28 cellular contexts compared by ENCODE assay signal in genomic region chr2:134590679-134591078, GRCh38.
"Had no signal": no experiment of that assay in that cellular context is flagged by ENCODE, and none has a peak within 500 bp of the region (broad histone marks: within the 10 kb centered on the region; RNA-seq: fewer than 3 reads in every experiment).

No MANE protein-coding gene starts in this region.

- H3K27ac ChIP-seq: adrenal gland, breast epithelium, SJCRH30, VCaP had no signal

- H3K36me3 ChIP-seq: adrenal gland, breast epithelium, SJCRH30 had no signal

- H3K9me2 ChIP-seq: SK-N-SH had no signal

- H3K4me3 ChIP-seq: adrenal gland, breast epithelium, SJCRH30 had no signal

- H3K27me3 ChIP-seq: adrenal gland, breast epithelium, SJCRH30 had no signal

- H3K9ac ChIP-seq: SK-N-SH had no signal

- H3K4me1 Mint-ChIP-seq: activated CD4-positive, alpha-beta T cell treated with anti-CD3 and anti-CD28 coated beads, Interleukin-2, amount 10 ng/mL, durations not matched to agents 7 days and 5 days; activated naive CD4-positive, alpha-beta T cell treated with anti-CD3 and anti-CD28 coated beads, Interleukin-2, amount 10 ng/mL, durations not matched to agents 7 days and 5 days; activated T-helper 17 cell treated with anti-CD3 and anti-CD28 coated beads, Interleukin-2, amount 50 U/mL, for 72 hours had no signal

- H3K9me3 ChIP-seq: SK-N-SH had no signal

- DNase-seq: activated CD4-positive, alpha-beta memory T cell treated with anti-CD3 and anti-CD28 coated beads for 36 hours; activated CD4-positive, alpha-beta T cell treated with anti-CD3 and anti-CD28 coated beads, Interleukin-2, amount 10 ng/mL, durations not matched to agents 7 days and 5 days; activated CD4-positive, CD25-positive, alpha-beta regulatory T cell; activated CD8-positive, alpha-beta memory T cell treated with anti-CD3 and anti-CD28 coated beads for 24 hours; activated gamma-delta T cell; activated naive CD4-positive, alpha-beta T cell treated with anti-CD3 and anti-CD28 coated beads, Interleukin-2, amount 10 ng/mL, durations not matched to agents 7 days and 5 days; activated naive CD8-positive, alpha-beta T cell treated with anti-CD3 and anti-CD28 coated beads, Interleukin-2, amount 10 ng/mL, durations not matched to agents 7 days and 5 days; activated T-cell treated with anti-CD3 and anti-CD28 coated beads, Interleukin-2, amount 50 U/mL, for 48 hours; adrenal gland; anterior cingulate cortex; central memory CD4-positive, alpha-beta T cell; Kasumi-1; NCI-H1048; NCI-H146; NCI-H187 treated with DMSO at 0.1 percent for 48 hours; NCI-H2081 treated with DMSO at 0.1 percent for 48 hours; NCI-H226; NCI-H526 treated with DMSO at 0.1 percent for 48 hours; NCI-H82; RPMI8226; SJCRH30; SK-N-SH; T-helper 1 cell had no signal

- H3K4me3 Mint-ChIP-seq: activated CD4-positive, alpha-beta memory T cell treated with anti-CD3 and anti-CD28 coated beads for 36 hours; activated CD4-positive, alpha-beta T cell treated with anti-CD3 and anti-CD28 coated beads, Interleukin-2, amount 10 ng/mL, durations not matched to agents 7 days and 5 days; activated naive CD4-positive, alpha-beta T cell treated with anti-CD3 and anti-CD28 coated beads, Interleukin-2, amount 10 ng/mL, durations not matched to agents 7 days and 5 days; activated naive CD8-positive, alpha-beta T cell treated with anti-CD3 and anti-CD28 coated beads, Interleukin-2, amount 10 ng/mL, durations not matched to agents 7 days and 5 days; activated T-helper 17 cell treated with anti-CD3 and anti-CD28 coated beads, Interleukin-2, amount 50 U/mL, for 72 hours had no signal

- H3K27ac Mint-ChIP-seq: activated CD4-positive, alpha-beta memory T cell treated with anti-CD3 and anti-CD28 coated beads for 36 hours; activated naive CD4-positive, alpha-beta T cell treated with anti-CD3 and anti-CD28 coated beads, Interleukin-2, amount 10 ng/mL, durations not matched to agents 7 days and 5 days; activated naive CD8-positive, alpha-beta T cell treated with anti-CD3 and anti-CD28 coated beads, Interleukin-2, amount 10 ng/mL, durations not matched to agents 7 days and 5 days; activated T-helper 17 cell treated with anti-CD3 and anti-CD28 coated beads, Interleukin-2, amount 50 U/mL, for 72 hours had no signal

- H3K4me2 ChIP-seq: SK-N-SH had no signal

- H3K27me3 Mint-ChIP-seq: activated CD4-positive, alpha-beta T cell treated with anti-CD3 and anti-CD28 coated beads, Interleukin-2, amount 10 ng/mL, durations not matched to agents 7 days and 5 days; activated T-helper 17 cell treated with anti-CD3 and anti-CD28 coated beads, Interleukin-2, amount 50 U/mL, for 72 hours had no signal

- ATAC-seq: activated T-helper 17 cell treated with anti-CD3 and anti-CD28 coated beads, Interleukin-2, amount 50 U/mL, for 72 hours; Panc1; Right ventricle myocardium inferior had no signal

- H3K4me1 ChIP-seq: adrenal gland, breast epithelium, SJCRH30 had no signal
